In the genomic region with DNA sequence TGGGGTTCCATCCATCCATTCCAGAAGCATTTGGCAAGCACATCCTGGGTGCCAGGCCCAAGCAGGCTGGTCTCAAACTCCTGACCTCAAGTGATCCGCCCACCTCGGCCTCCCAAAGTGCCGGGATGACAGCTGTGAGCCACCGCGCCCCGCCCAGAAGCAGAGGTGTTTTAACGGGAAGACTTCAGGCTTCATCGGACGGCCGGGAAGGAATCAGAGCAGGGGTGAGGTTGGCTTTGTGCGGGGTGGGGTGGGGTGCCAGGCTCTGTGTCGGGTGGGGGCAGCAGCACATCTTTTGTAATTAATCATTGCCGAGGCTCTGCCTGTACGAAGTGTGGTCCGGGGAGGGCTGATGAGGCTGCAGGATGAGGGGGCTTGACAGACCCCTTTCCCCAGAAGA, we compare ENCODE assay signal across 12 cellular contexts. TPM values are rescaled to one million over a fixed set of nuclear protein-coding genes. Genes with fewer than 3 reads are reported as not detected.
DNase-seq lines count a peak whose midpoint lies in the region; TF ChIP-seq lines count a peak whose summit lies in the region.
"Had no signal": no experiment of that assay in that cellular context is flagged by ENCODE, and none has a peak within 500 bp of the region (broad histone marks: within the 10 kb centered on the region; RNA-seq: fewer than 3 reads in every experiment).

No MANE protein-coding gene starts in this region.

- no peak overlapping the region for H3K4me3 ChIP-seq in HEK293 (ENCODE audit: low read depth, low read length)
- no peak overlapping the region for H3K4me3 ChIP-seq in sigmoid colon
- no peak overlapping the region for H3K4me3 ChIP-seq in smooth muscle cell

- intact Hi-C loops in sigmoid colon (cut with DNase I) = no loop called here

- H4K20me1 ChIP-seq in smooth muscle cell (ENCODE audit: low read depth) = peaks cover 7% of the 10 kb centered on the region

- TF ChIP-seq CTCF in HEK293 (tag by site-specific recombination; IDR thresholded peaks at IDR 0.05) (no peak), glutamatergic neuron (IDR thresholded peaks at IDR 0.05; ENCODE audit: partially characterized antibody, unreplicated experiment) (no peak), sigmoid colon (IDR thresholded peaks at IDR 0.05) (no peak), smooth muscle cell (IDR thresholded peaks at IDR 0.05; ENCODE audit: borderline replicate concordance, insufficient read depth, poor library complexity, severe bottlenecking) (no peak)

- H3K36me3 ChIP-seq in HEK293 (ENCODE audit: control insufficient read depth in 2 of 2, insufficient read depth in 1 of 2, low read length in 2 of 2) (peaks cover 30 to 68% of the 10 kb centered on the region in 2 experiments; a peak in 2 of 3 replicates), sigmoid colon (peaks cover 0 to 29% (median 4%) of the 10 kb centered on the region in 4 donors), smooth muscle cell (ENCODE audit: low read depth) (no peaks in the 10 kb centered on the region)

- no peak overlapping the region for H3K9ac ChIP-seq in smooth muscle cell (ENCODE audit: low read depth)

- H3K27me3 ChIP-seq in sigmoid colon (no peaks in the 10 kb centered on the region), smooth muscle cell (ENCODE audit: low read depth) (no peaks in the 10 kb centered on the region)

- H3K4me1 ChIP-seq in HEK293 (ENCODE audit: control insufficient read depth, insufficient read depth, low read length) = no peaks in the 10 kb centered on the region; the same call in 1 of the 2 replicates
- H3K4me1 ChIP-seq in sigmoid colon = peaks cover 0 to 22% (median 18%) of the 10 kb centered on the region in 4 donors
- H3K4me1 ChIP-seq in smooth muscle cell (ENCODE audit: low read depth) = peaks cover 3% of the 10 kb centered on the region

- peaks cover 8% of the 10 kb centered on the region for H3K79me2 ChIP-seq in smooth muscle cell (ENCODE audit: low read depth)

- peaks cover 16% of the 10 kb centered on the region for H3K27me3 Mint-ChIP-seq in glutamatergic neuron (ENCODE audit: unreplicated experiment)

- H3F3A ChIP-seq in smooth muscle cell (ENCODE audit: low read depth) = no peaks in the 10 kb centered on the region

- H3K4me2 ChIP-seq in smooth muscle cell = no peak overlapping the region

- H3K36me3 Mint-ChIP-seq in glutamatergic neuron (ENCODE audit: unreplicated experiment) = no peaks in the 10 kb centered on the region

- no peak for TF ChIP-seq EP300 in sigmoid colon (IDR thresholded peaks at IDR 0.05)

- POLR2A ChIA-PET in HEK293 (lab: Yijun Ruan, JAX) = no interaction called here

- H3K9me3 ChIP-seq in HEK293 (ENCODE audit: control insufficient read depth, insufficient read depth, low read depth, low read length) (no peaks in the 10 kb centered on the region), sigmoid colon (no peaks in the 10 kb centered on the region), smooth muscle cell (replicated peaks; ENCODE audit: low read depth) (no peaks in the 10 kb centered on the region)

- TF ChIP-seq POLR2A in sigmoid colon (IDR thresholded peaks at IDR 0.05) = no peak

- H2AFZ ChIP-seq in smooth muscle cell (ENCODE audit: low read depth) = no peak overlapping the region

- H3K4me3 Mint-ChIP-seq in glutamatergic neuron (ENCODE audit: unreplicated experiment) = no peak overlapping the region

- H3K4me1 Mint-ChIP-seq in glutamatergic neuron (ENCODE audit: low read depth, unreplicated experiment) = peaks cover 12% of the 10 kb centered on the region

- DNase-seq in activated effector memory CD4-positive, alpha-beta T cell treated with anti-CD3 and anti-CD28 coated beads, Interleukin-2, amount 50 U/mL, for 16 hours = peak; percentile 60
- DNase-seq in activated effector memory CD4-positive, alpha-beta T cell treated with Interleukin-2 at 50 U/mL for 16 hours = no peak
- DNase-seq in glutamatergic neuron (peak; percentile 5), sigmoid colon (peak; percentile 62), amygdala (lab: John Stamatoyannopoulos, UW) (no peak), smooth muscle cell (lab: John Stamatoyannopoulos, UW; ENCODE audit: unreplicated experiment) (no peak)
- DNase-seq: COR-L47; GF-D8; GOT3; NCI-H187 treated with DMSO at 0.1 percent for 48 hours; NK-92 treated with Interleukin-12 subunit alpha and Interleukin-12 subunit beta, amount 100 ng/mL, for 24 hours had no signal

- peaks cover 16% of the 10 kb centered on the region for H3K9me3 Mint-ChIP-seq in glutamatergic neuron (ENCODE audit: unreplicated experiment)

- CTCF ChIA-PET in HEK293 (lab: Yijun Ruan, JAX) = no interaction called here

- 77 to 85% methylated on average over 15 of the region's 15 CpGs for WGBS in sigmoid colon, 2 donors
- WGBS in smooth muscle cell (ENCODE audit: low lambda C conversion rate) = 88% methylated on average over 15 of the region's 15 CpGs

- peak overlapping the region; percentile 72 for H3K27ac Mint-ChIP-seq in glutamatergic neuron (ENCODE audit: unreplicated experiment)

- no peak overlapping the region for H3K27ac ChIP-seq in HEK293 (ENCODE audit: extremely low read depth, low read depth, low read length)
- no peak overlapping the region for H3K27ac ChIP-seq in sigmoid colon
- no peak overlapping the region for H3K27ac ChIP-seq in smooth muscle cell (ENCODE audit: low read depth)

TF ChIP-seq in HEK293, 187 proteins besides CTCF, POLR2A, EP300 and RAD21:
- TF ChIP-seq ZNF157 (tag by site-specific recombination; IDR thresholded peaks at IDR 0.05) (no peak), EGR2 (tag by site-specific recombination; IDR thresholded peaks at IDR 0.05; ENCODE audit: low read depth) (peak; percentile 44; the same call in 1 of the 2 replicates)

RNA-seq across cellular contexts. Expression of a gene that starts 5.1 kb away (rescaled TPM):
- total RNA-seq in glutamatergic neuron (ENCODE audit: unreplicated experiment) = 411 TPM
- 100 to 1,000 TPM; 329 to 493 (median 469) TPM for total RNA-seq in sigmoid colon
- polyA plus RNA-seq in sigmoid colon = 100 to 1,000 TPM; 449 to 644 (median 517) TPM
- total RNA-seq in smooth muscle cell = 160 and 164 TPM in 2 replicates
- 261 and 288 TPM in 2 replicates for polyA plus RNA-seq in smooth muscle cell

RNA-seq across cellular contexts. Expression of a gene that starts 55.7 kb away (rescaled TPM):
- total RNA-seq in glutamatergic neuron (ENCODE audit: unreplicated experiment) (45.5 TPM), sigmoid colon (10 to 100 TPM; 20.8 to 30.6 (median 29.3) TPM), smooth muscle cell (18.9 and 20.0 TPM in 2 replicates)
- polyA plus RNA-seq in sigmoid colon (10 to 100 TPM; 11.8 to 24.0 (median 21.0) TPM), smooth muscle cell (40.9 and 50.5 TPM in 2 replicates)

Comparison
In these comparisons a context has a peak if more than half of its experiments do, and no peak if none do; other contexts are left out.
1. DNase-seq: peak in activated effector memory CD4-positive, alpha-beta T cell treated with anti-CD3 and anti-CD28 coated beads, Interleukin-2, amount 50 U/mL, for 16 hours (single experiment), glutamatergic neuron (single experiment) and sigmoid colon (single experiment); none in activated effector memory CD4-positive, alpha-beta T cell treated with Interleukin-2 at 50 U/mL for 16 hours (single experiment), amygdala (0 of 56) and smooth muscle cell (single experiment).